8 cellular contexts compared by ENCODE assay signal in the genomic region with DNA sequence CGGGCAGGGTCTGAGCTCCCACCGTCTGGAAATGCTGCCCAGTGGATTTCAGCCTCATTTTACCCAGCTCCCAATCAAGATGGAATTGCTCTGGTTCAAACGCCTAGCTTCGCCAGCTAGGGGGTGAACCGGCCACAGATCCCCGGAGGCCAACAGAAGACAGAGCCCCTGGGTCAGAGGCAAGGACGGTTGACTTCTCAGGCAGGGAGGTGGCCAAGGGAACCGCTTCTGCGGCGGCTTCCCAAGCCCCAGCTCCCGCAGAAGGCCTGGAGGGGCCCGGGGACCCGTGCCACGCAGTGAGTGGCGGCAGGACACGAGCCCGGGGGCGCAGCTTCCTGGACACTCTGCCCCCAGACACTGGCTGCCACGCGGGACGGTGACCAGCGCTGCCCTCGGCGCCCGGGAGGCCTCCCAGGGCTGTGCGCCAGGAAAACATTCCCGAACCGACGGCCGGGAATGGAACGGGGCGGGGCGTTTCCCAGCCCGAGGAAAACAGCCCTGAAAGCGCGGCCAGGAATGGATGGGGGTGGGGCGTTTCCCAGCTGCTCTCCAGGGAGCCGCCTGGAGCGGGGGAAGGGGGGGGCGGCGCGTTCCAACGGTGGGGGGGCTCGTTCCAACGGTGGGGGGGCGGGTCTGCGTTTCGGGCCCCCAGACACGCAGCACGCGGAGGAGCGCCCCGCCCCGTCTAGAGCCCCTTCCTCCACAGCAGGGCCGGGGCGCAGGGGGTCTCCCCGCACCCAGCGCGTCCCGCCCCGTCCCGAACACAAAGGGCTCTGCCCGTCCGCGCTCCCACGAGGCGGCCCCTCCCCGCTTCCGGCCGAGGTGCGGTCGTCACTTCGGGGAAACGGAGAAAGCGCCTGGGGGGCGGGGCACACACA. TPM values are rescaled to one million over a fixed set of nuclear protein-coding genes. Genes with fewer than 3 reads are reported as not detected.
DNase-seq lines count a peak whose midpoint lies in the region; ATAC-seq and TF ChIP-seq lines count a peak whose summit lies in the region.

No MANE protein-coding gene starts in this region.

- no peaks in the 10 kb centered on the region for H3K9me3 ChIP-seq in CD8-positive, alpha-beta memory T cell (ENCODE audit: low read length)
- H3K9me3 ChIP-seq in H9 (ENCODE audit: control insufficient read depth, low read depth, low read length) (peaks cover 4% of the 10 kb centered on the region), mesenchymal stem cell (ENCODE audit: control insufficient read depth, low read length) (peaks cover 6% of the 10 kb centered on the region)
- no peaks in the 10 kb centered on the region for H3K9me3 ChIP-seq in effector memory CD4-positive, alpha-beta T cell (ENCODE audit: control insufficient read depth, low read length)

- H3K18ac ChIP-seq in H9 (ENCODE audit: insufficient read length, low read depth, low read length): peak overlapping the region; percentile 59
- peak overlapping the region; percentile 78 to 92 for H3K18ac ChIP-seq in mesenchymal stem cell (ENCODE audit: low read depth in 1 of 2, low read length in 2 of 2)

- TF ChIP-seq CTCF in H9 (conservative IDR thresholded peaks at IDR 0.05): no peak

- no peaks in the 10 kb centered on the region for H3K36me3 Mint-ChIP-seq in CD8-positive, alpha-beta memory T cell
- peaks cover 0 to 8% (median 6%) of the 10 kb centered on the region in 3 experiments; a peak in 3 of 7 replicates for H3K36me3 Mint-ChIP-seq in H9 (ENCODE audit: insufficient read depth in 1 of 3, low read depth in 3 of 3)
- H3K36me3 Mint-ChIP-seq in activated CD8-positive, alpha-beta memory T cell treated with anti-CD3 and anti-CD28 coated beads, Interleukin-2, amount 10 ng/mL, durations not matched to agents 7 days and 5 days: no peaks in the 10 kb centered on the region

- H3K14ac ChIP-seq in H9 (ENCODE audit: insufficient read depth, low read length) (peak overlapping the region; percentile 85), mesenchymal stem cell (ENCODE audit: low read length in 2 of 2) (peak overlapping the region; percentile 9 to 78)

- H3K23ac ChIP-seq in H9 (ENCODE audit: insufficient read length, low read depth, low read length) (no peak overlapping the region), mesenchymal stem cell (ENCODE audit: low read length in 2 of 2) (peak overlapping the region in 1 of 2 experiments; percentile 90)

- no peak overlapping the region for H2BK5ac ChIP-seq in H9 (ENCODE audit: insufficient read length, low read length)
- H2BK5ac ChIP-seq in mesenchymal stem cell (ENCODE audit: low read depth, low read length, poor library complexity, severe bottlenecking): peak overlapping the region; percentile 93

- no peaks in the 10 kb centered on the region for H3K36me3 ChIP-seq in CD8-positive, alpha-beta memory T cell (ENCODE audit: insufficient read depth, low read length)
- no peaks in the 10 kb centered on the region for H3K36me3 ChIP-seq in effector memory CD4-positive, alpha-beta T cell (ENCODE audit: control insufficient read depth, insufficient read depth, low read length)
- peaks cover 5 to 8% of the 10 kb centered on the region in 2 experiments for H3K36me3 ChIP-seq in mesenchymal stem cell (ENCODE audit: control insufficient read depth in 1 of 2, insufficient read depth in 2 of 2, low read depth in 1 of 2, low read length in 2 of 2)

- ATAC-seq in activated CD8-positive, alpha-beta memory T cell treated with anti-CD3 and anti-CD28 coated beads, Interleukin-2, amount 10 ng/mL, durations not matched to agents 7 days and 5 days: peak; percentile 70

- no peak overlapping the region for H3T11ph ChIP-seq in H9 (ENCODE audit: low read length)

- H3K4me1 ChIP-seq in CD8-positive, alpha-beta memory T cell (ENCODE audit: insufficient read depth, low read length): peaks cover 25% of the 10 kb centered on the region
- H3K4me1 ChIP-seq in H9 (ENCODE audit: insufficient read depth, low read length) (no peaks in the 10 kb centered on the region), mesenchymal stem cell (ENCODE audit: control insufficient read depth, insufficient read depth, low read depth, low read length) (peaks cover 10% of the 10 kb centered on the region)
- H3K4me1 ChIP-seq in effector memory CD4-positive, alpha-beta T cell (ENCODE audit: control insufficient read depth, insufficient read depth, low read length, poor library complexity, severe bottlenecking): peaks cover 10% of the 10 kb centered on the region

- H3K9me3 Mint-ChIP-seq in CD8-positive, alpha-beta memory T cell: peaks cover 0 to 2% (median 0%) of the 10 kb centered on the region in 5 donors
- H3K9me3 Mint-ChIP-seq in H9: peaks cover 21 to 25% of the 10 kb centered on the region in 2 experiments
- no peaks in the 10 kb centered on the region for H3K9me3 Mint-ChIP-seq in activated CD8-positive, alpha-beta memory T cell treated with anti-CD3 and anti-CD28 coated beads, Interleukin-2, amount 10 ng/mL, durations not matched to agents 7 days and 5 days (ENCODE audit: low read depth)

- peak overlapping the region; percentile 47; the same call in 1 of the 2 replicates for H3K4ac ChIP-seq in H9 (ENCODE audit: low read depth, low read length)
- peak overlapping the region; percentile 99 to 100 for H3K4ac ChIP-seq in mesenchymal stem cell (ENCODE audit: low read depth in 1 of 2, low read length in 2 of 2)

- CTCF ChIA-PET in CD8-positive, alpha-beta memory T cell (lab: Charles Lee): interaction anchor here (0.9 to 3.9 kb wide), 20 partner anchors 8 to 150 kb away, joined by 3 to 25 read pairs (median 3); no protein-coding TSS in a partner anchor
- CTCF ChIA-PET in activated CD8-positive, alpha-beta memory T cell treated with anti-CD3 and anti-CD28 coated beads, Interleukin-2, amount 10 ng/mL, durations not matched to agents 7 days and 5 days (lab: Charles Lee): interaction anchor here (0.7 to 3.5 kb wide), 12 partner anchors 9 to 382 kb away, joined by 3 to 17 read pairs (median 4); no protein-coding TSS in a partner anchor

- no peak overlapping the region for H4K5ac ChIP-seq in H9 (ENCODE audit: insufficient read length, low read depth, low read length)

- no peak overlapping the region for H2AK5ac ChIP-seq in H9 (ENCODE audit: insufficient read length, low read length)
- peak overlapping the region; percentile 98 for H2AK5ac ChIP-seq in mesenchymal stem cell (ENCODE audit: low read length, severe bottlenecking)

- H4K8ac ChIP-seq in H9 (replicated peaks; ENCODE audit: insufficient read length, low read depth, low read length) (no peak overlapping the region), mesenchymal stem cell (ENCODE audit: low read length) (peak overlapping the region; percentile 92)

- POLR2A ChIA-PET in CD8-positive, alpha-beta memory T cell (lab: Charles Lee): interaction anchor here (0.6 to 1.8 kb wide), 11 partner anchors 17 to 150 kb away, joined by 3 to 7 read pairs (median 4); a partner anchor contains a TSS

- H3K23me2 ChIP-seq in H9 (ENCODE audit: insufficient read length, low read depth, low read length, poor library complexity, severe bottlenecking): no peaks in the 10 kb centered on the region

- H2AFZ ChIP-seq in H9 (ENCODE audit: low read length) (no peak overlapping the region), mesenchymal stem cell (ENCODE audit: low read depth, low read length) (no peak overlapping the region)

- peak overlapping the region; percentile 82 for H3K27ac ChIP-seq in CD8-positive, alpha-beta memory T cell (ENCODE audit: low read depth, low read length)
- H3K27ac ChIP-seq in H9 (ENCODE audit: insufficient read length, low read depth, low read length) (peak overlapping the region; percentile 6), mesenchymal stem cell (ENCODE audit: low read length, poor library complexity, severe bottlenecking) (peak overlapping the region; percentile 94)
- H3K27ac ChIP-seq in effector memory CD4-positive, alpha-beta T cell (ENCODE audit: insufficient read depth, low read length, poor library complexity, severe bottlenecking): peak overlapping the region; percentile 91

- H3K27ac Mint-ChIP-seq in CD8-positive, alpha-beta memory T cell: peak overlapping the region; percentile 78 to 99 (median 94)
- H3K27ac Mint-ChIP-seq in H9: peak overlapping the region; percentile 25 to 95 (median 89); a peak in 6 of 7 replicates
- H3K27ac Mint-ChIP-seq in activated CD8-positive, alpha-beta memory T cell treated with anti-CD3 and anti-CD28 coated beads, Interleukin-2, amount 10 ng/mL, durations not matched to agents 7 days and 5 days: peak overlapping the region; percentile 65

- H2BK12ac ChIP-seq in H9 (ENCODE audit: insufficient read length, low read depth, low read length) (no peak overlapping the region), mesenchymal stem cell (ENCODE audit: low read length in 2 of 2) (peak overlapping the region; percentile 91 to 99)

- H2BK120ac ChIP-seq in H9 (ENCODE audit: low read depth, low read length, poor library complexity, severe bottlenecking) (peak overlapping the region; percentile 1), mesenchymal stem cell (ENCODE audit: low read depth, low read length) (peak overlapping the region; percentile 100)

- peak overlapping the region; percentile 84 for H3K4me3 ChIP-seq in CD8-positive, alpha-beta memory T cell (ENCODE audit: low read length)
- peak overlapping the region; percentile 48 for H3K4me3 ChIP-seq in effector memory CD4-positive, alpha-beta T cell (ENCODE audit: insufficient read depth, low read depth, low read length, poor library complexity, severe bottlenecking)
- H3K4me3 ChIP-seq in mesenchymal stem cell (ENCODE audit: insufficient read depth in 1 of 2, low read depth in 1 of 2, low read length in 2 of 2): peak overlapping the region; percentile 48 to 64

- no peak overlapping the region; the same call in 1 of the 2 replicates for H2BK15ac ChIP-seq in H9 (ENCODE audit: low read depth, low read length)
- H2BK15ac ChIP-seq in mesenchymal stem cell (ENCODE audit: low read depth, poor library complexity, severe bottlenecking): peak overlapping the region; percentile 99

- peaks cover 47 to 49% (median 48%) of the 10 kb centered on the region in 3 donors for H3K4me1 Mint-ChIP-seq in CD8-positive, alpha-beta memory T cell
- peaks cover 24 to 35% of the 10 kb centered on the region in 2 experiments for H3K4me1 Mint-ChIP-seq in H9
- peaks cover 36% of the 10 kb centered on the region for H3K4me1 Mint-ChIP-seq in activated CD8-positive, alpha-beta memory T cell treated with anti-CD3 and anti-CD28 coated beads, Interleukin-2, amount 10 ng/mL, durations not matched to agents 7 days and 5 days

- no peak overlapping the region for H3K56ac ChIP-seq in H9 (ENCODE audit: insufficient read length, low read depth, low read length)

- peak overlapping the region; percentile 16 for H3K4me2 ChIP-seq in H9 (ENCODE audit: insufficient read depth, insufficient read length, low read length)
- peak overlapping the region; percentile 33 for H3K4me2 ChIP-seq in mesenchymal stem cell (ENCODE audit: low read length, poor library complexity, severe bottlenecking)

- H3K4me3 Mint-ChIP-seq in CD8-positive, alpha-beta memory T cell: peak overlapping the region; percentile 63 to 85 (median 81)
- peak overlapping the region; percentile 52 to 70; a peak in 4 of 5 replicates for H3K4me3 Mint-ChIP-seq in H9
- peak overlapping the region; percentile 64 for H3K4me3 Mint-ChIP-seq in activated CD8-positive, alpha-beta memory T cell treated with anti-CD3 and anti-CD28 coated beads, Interleukin-2, amount 10 ng/mL, durations not matched to agents 7 days and 5 days

- peak overlapping the region; percentile 92 for H4K91ac ChIP-seq in H9 (ENCODE audit: insufficient read length, low read depth, low read length)
- H4K91ac ChIP-seq in mesenchymal stem cell (ENCODE audit: low read length): peak overlapping the region; percentile 96

- H4K20me1 ChIP-seq in H9 (ENCODE audit: control insufficient read depth, insufficient read depth, insufficient read length): no peaks in the 10 kb centered on the region

- peak; percentile 75 to 90 (median 84) for DNase-seq in CD8-positive, alpha-beta memory T cell
- DNase-seq in H9: peak; percentile 88
- peak; percentile 87 for DNase-seq in NCI-H460 (ENCODE audit: extremely low read depth, low read depth)
- peak; percentile 88 for DNase-seq in activated CD8-positive, alpha-beta memory T cell treated with anti-CD3 and anti-CD28 coated beads, Interleukin-2, amount 10 ng/mL, durations not matched to agents 7 days and 5 days
- DNase-seq in effector memory CD4-positive, alpha-beta T cell: peak; percentile 75 to 80 (median 77)
- peak; percentile 97 for DNase-seq in mesenchymal stem cell
- peak; percentile 70 for DNase-seq in stimulated activated CD8-positive, alpha-beta memory T cell treated with anti-CD3 and anti-CD28 coated beads, Interleukin-12 subunit alpha, Interleukin-12 subunit beta, amount 100 ng/mL, for 24 hours (ENCODE audit: extremely low read depth)
- DNase-seq in SKM-1 (lab: John Stamatoyannopoulos, UW; ENCODE audit: unreplicated experiment): no peak

- no peaks in the 10 kb centered on the region for H3K79me2 ChIP-seq in H9 (ENCODE audit: insufficient read depth, low read length)

- no peak overlapping the region for H2BK20ac ChIP-seq in H9 (ENCODE audit: low read depth, low read length, poor library complexity, severe bottlenecking)

- H3K79me1 ChIP-seq in H9 (ENCODE audit: insufficient read depth, low read depth, low read length, poor library complexity, severe bottlenecking): no peaks in the 10 kb centered on the region
- H3K79me1 ChIP-seq in mesenchymal stem cell (replicated peaks; ENCODE audit: low read length, poor library complexity, severe bottlenecking): no peaks in the 10 kb centered on the region

- H3K9ac ChIP-seq in H9 (ENCODE audit: extremely low read depth, insufficient read length, low read length) (peak overlapping the region; percentile 5), mesenchymal stem cell (ENCODE audit: low read length) (peak overlapping the region; percentile 92)

- WGBS in H9 (ENCODE audit: extremely low coverage, insufficient read length, low lambda C conversion rate): no CpG with 5 or more reads among the region's 76 CpGs
- WGBS in mesenchymal stem cell: 5% methylated on average over 24 of the region's 76 CpGs

- H3K27me3 Mint-ChIP-seq in CD8-positive, alpha-beta memory T cell: no peaks in the 10 kb centered on the region
- peaks cover 24% of the 10 kb centered on the region for H3K27me3 Mint-ChIP-seq in H9 (ENCODE audit: low read depth)
- peaks cover 30% of the 10 kb centered on the region for H3K27me3 Mint-ChIP-seq in activated CD8-positive, alpha-beta memory T cell treated with anti-CD3 and anti-CD28 coated beads, Interleukin-2, amount 10 ng/mL, durations not matched to agents 7 days and 5 days

- H3K27me3 ChIP-seq in CD8-positive, alpha-beta memory T cell (ENCODE audit: insufficient read depth, low read length, poor library complexity, severe bottlenecking): no peaks in the 10 kb centered on the region
- H3K27me3 ChIP-seq in H9 (ENCODE audit: insufficient read depth, low read length) (no peaks in the 10 kb centered on the region), mesenchymal stem cell (ENCODE audit: control insufficient read depth in 1 of 2, insufficient read depth in 1 of 2, low read length in 2 of 2) (peaks cover 0 to 27% of the 10 kb centered on the region in 2 experiments)
- no peaks in the 10 kb centered on the region for H3K27me3 ChIP-seq in effector memory CD4-positive, alpha-beta T cell (replicated peaks; ENCODE audit: control insufficient read depth, insufficient read depth, low read length, poor library complexity, severe bottlenecking)

RNA-seq across cellular contexts. Expression of a gene that starts 13.5 kb away (rescaled TPM):
- under 1 TPM; 0.47 to 0.81 TPM for total RNA-seq in CD8-positive, alpha-beta memory T cell
- polyA plus RNA-seq in CD8-positive, alpha-beta memory T cell: 0.31 TPM
- total RNA-seq in H9 (2021): 101 and 105 TPM in 2 replicates
- total RNA-seq in NCI-H460 (2014; rRNA removed; shearing (Covaris generic)): 8.1 and 8.6 TPM in 2 replicates
- polyA plus RNA-seq in NCI-H460 (2014; cell fraction: nucleus; rRNA removed): 31.5 and 59.2 TPM in 2 replicates
- total RNA-seq in activated CD8-positive, alpha-beta memory T cell treated with anti-CD3 and anti-CD28 coated beads, Interleukin-2, amount 10 ng/mL, durations not matched to agents 7 days and 5 days: under 1 TPM in 1 of 2 experiments, not detected in 1; 0.32 TPM
- polyA plus RNA-seq in mesenchymal stem cell (2013, experiment 1 of 2): 17.0 TPM
- 15.3 TPM for polyA plus RNA-seq in mesenchymal stem cell (2013, experiment 2 of 2)

RNA-seq across cellular contexts. Expression of a gene that starts 35.2 kb away (rescaled TPM):
- total RNA-seq in CD8-positive, alpha-beta memory T cell: 10 to 100 TPM; 20.6 to 21.0 TPM
- polyA plus RNA-seq in CD8-positive, alpha-beta memory T cell: 12.0 TPM
- total RNA-seq in H9 (2021): 419 and 425 TPM in 2 replicates
- 161 and 191 TPM in 2 replicates for total RNA-seq in NCI-H460 (2014; rRNA removed; shearing (Covaris generic))
- 44.9 and 57.1 TPM in 2 replicates for polyA plus RNA-seq in NCI-H460 (2014; cell fraction: nucleus; rRNA removed)
- 100 to 1,000 TPM in 1 of 2 experiments, 10 to 100 TPM in 1; 53.7 to 166 TPM for total RNA-seq in activated CD8-positive, alpha-beta memory T cell treated with anti-CD3 and anti-CD28 coated beads, Interleukin-2, amount 10 ng/mL, durations not matched to agents 7 days and 5 days
- polyA plus RNA-seq in mesenchymal stem cell (2013, experiment 1 of 2): 2,969 TPM
- 2,910 TPM for polyA plus RNA-seq in mesenchymal stem cell (2013, experiment 2 of 2)

RNA-seq across cellular contexts. Expression of a gene that starts 38.2 kb away (rescaled TPM):
- total RNA-seq in CD8-positive, alpha-beta memory T cell: not detected
- 1.1 TPM for polyA plus RNA-seq in CD8-positive, alpha-beta memory T cell
- total RNA-seq in H9 (2021): 41.7 and 43.8 TPM in 2 replicates
- total RNA-seq in NCI-H460 (2014; rRNA removed; shearing (Covaris generic)): 27.0 and 27.7 TPM in 2 replicates
- polyA plus RNA-seq in NCI-H460 (2014; cell fraction: nucleus; rRNA removed): 177 and 181 TPM in 2 replicates
- under 1 TPM; 0.09 to 0.18 TPM for total RNA-seq in activated CD8-positive, alpha-beta memory T cell treated with anti-CD3 and anti-CD28 coated beads, Interleukin-2, amount 10 ng/mL, durations not matched to agents 7 days and 5 days
- 2.0 TPM for polyA plus RNA-seq in mesenchymal stem cell (2013, experiment 1 of 2)
- 1.4 TPM for polyA plus RNA-seq in mesenchymal stem cell (2013, experiment 2 of 2)

RNA-seq across cellular contexts. Expression of a gene that starts 42.0 kb away (rescaled TPM):
- 10 to 100 TPM; 70.7 to 75.9 TPM for total RNA-seq in CD8-positive, alpha-beta memory T cell
- 2,153 TPM for polyA plus RNA-seq in CD8-positive, alpha-beta memory T cell
- total RNA-seq in H9 (2021): 498 and 500 TPM in 2 replicates
- 2.2 and 4.5 TPM in 2 replicates for total RNA-seq in NCI-H460 (2014; rRNA removed; shearing (Covaris generic))
- polyA plus RNA-seq in NCI-H460 (2014; cell fraction: nucleus; rRNA removed): 1.1 and 2.6 TPM in 2 replicates
- total RNA-seq in activated CD8-positive, alpha-beta memory T cell treated with anti-CD3 and anti-CD28 coated beads, Interleukin-2, amount 10 ng/mL, durations not matched to agents 7 days and 5 days: 100 to 1,000 TPM; 459 to 909 TPM
- polyA plus RNA-seq in mesenchymal stem cell (2013, experiment 1 of 2): 395 TPM
- 368 TPM for polyA plus RNA-seq in mesenchymal stem cell (2013, experiment 2 of 2)

RNA-seq across cellular contexts. Expression of a gene that starts 48.2 kb away (rescaled TPM):
- 100 to 1,000 TPM; 132 to 142 TPM for total RNA-seq in CD8-positive, alpha-beta memory T cell
- 3,074 TPM for polyA plus RNA-seq in CD8-positive, alpha-beta memory T cell
- 421 and 425 TPM in 2 replicates for total RNA-seq in H9 (2021)
- total RNA-seq in NCI-H460 (2014; rRNA removed; shearing (Covaris generic)): 44.7 and 71.8 TPM in 2 replicates
- 21.9 and 50.6 TPM in 2 replicates for polyA plus RNA-seq in NCI-H460 (2014; cell fraction: nucleus; rRNA removed)
- total RNA-seq in activated CD8-positive, alpha-beta memory T cell treated with anti-CD3 and anti-CD28 coated beads, Interleukin-2, amount 10 ng/mL, durations not matched to agents 7 days and 5 days: 1,000 to 10,000 TPM in 1 of 2 experiments, 100 to 1,000 TPM in 1; 646 to 1,401 TPM
- 1,548 TPM for polyA plus RNA-seq in mesenchymal stem cell (2013, experiment 1 of 2)
- polyA plus RNA-seq in mesenchymal stem cell (2013, experiment 2 of 2): 1,588 TPM

Comparison
In these comparisons a context has a peak if more than half of its experiments do, and no peak if none do; other contexts are left out.
1. H3K27ac ChIP-seq: peak in every context shown above with its lines; median percentile 94 in mesenchymal stem cell; 91 in effector memory CD4-positive, alpha-beta T cell; 82 in CD8-positive, alpha-beta memory T cell; 6 in H9.
2. RNA of a gene that starts 13.5 kb away (total RNA-seq): 101 to 105 TPM in H9; 8.1 to 8.6 TPM in NCI-H460, 0.47 to 0.81 TPM in CD8-positive, alpha-beta memory T cell and 0.32 TPM in activated CD8-positive, alpha-beta memory T cell treated with anti-CD3 and anti-CD28 coated beads, Interleukin-2, amount 10 ng/mL, durations not matched to agents 7 days and 5 days; every median in the first group is over 10 times any median in the second.
3. RNA of a gene that starts 38.2 kb away (total RNA-seq): 41.7 to 43.8 TPM in H9 and 27.0 to 27.7 TPM in NCI-H460; 0.09 to 0.18 TPM in activated CD8-positive, alpha-beta memory T cell treated with anti-CD3 and anti-CD28 coated beads, Interleukin-2, amount 10 ng/mL, durations not matched to agents 7 days and 5 days and not detected in CD8-positive, alpha-beta memory T cell; every median in the first group is over 10 times any median in the second.
4. Peak in every context shown above with its lines, with median percentiles within 50 percentile points of each other: H3K4me3 ChIP-seq, H3K27ac Mint-ChIP-seq and H3K4me3 Mint-ChIP-seq.